ENCODE assay signal across 9 cellular contexts in genomic region chr10:132096223-132096622, GRCh38. TPM values are rescaled to one million over a fixed set of nuclear protein-coding genes. Genes with fewer than 3 reads are reported as not detected.
DNase-seq lines count a peak whose midpoint lies in the region; ATAC-seq and TF ChIP-seq lines count a peak whose summit lies in the region.
"Had no signal": no experiment of that assay in that cellular context is flagged by ENCODE, and none has a peak within 500 bp of the region (broad histone marks: within the 10 kb centered on the region; RNA-seq: fewer than 3 reads in every experiment).

No MANE protein-coding gene starts in this region.

- WGBS in adrenal gland, 4 donors = 16 to 35% (median 20%) methylated on average over 6 of the region's 6 CpGs

- 0 out of 3 replicates have a peak, but pooled peaks have one; percentile 44 for ATAC-seq in DND-41 (ENCODE audit: insufficient read depth, low read depth)
- ATAC-seq in GM21367 (IDR thresholded peaks at IDR 0.05; ENCODE audit: unreplicated experiment) = no peak
- ATAC-seq in GM21447 (IDR thresholded peaks at IDR 0.05; ENCODE audit: unreplicated experiment) = no peak

- peaks cover 3% of the 10 kb centered on the region for H3K27me3 ChIP-seq in DND-41 (ENCODE audit: insufficient read depth, low read length, poor library complexity)
- H3K27me3 ChIP-seq in Karpas-422 (ENCODE audit: low read length) = no peaks in the 10 kb centered on the region
- H3K27me3 ChIP-seq in adrenal gland = no peaks in the 10 kb centered on the region

- no peaks in the 10 kb centered on the region for H3K9me2 ChIP-seq in Karpas-422 (replicated peaks; ENCODE audit: insufficient read depth, low read length)

- H2AFZ ChIP-seq in DND-41 (ENCODE audit: low read depth, low read length) (no peak overlapping the region), Karpas-422 (ENCODE audit: low read length) (no peak overlapping the region)

- H3K4me2 ChIP-seq in DND-41 (ENCODE audit: insufficient read depth, low read length) (no peak overlapping the region), Karpas-422 (ENCODE audit: low read depth, low read length, poor library complexity, severe bottlenecking) (no peak overlapping the region)

- no peaks in the 10 kb centered on the region for H3K4me1 ChIP-seq in DND-41 (ENCODE audit: insufficient read depth, low read length)
- no peaks in the 10 kb centered on the region for H3K4me1 ChIP-seq in Karpas-422 (ENCODE audit: low read length)
- no peaks in the 10 kb centered on the region for H3K4me1 ChIP-seq in adrenal gland (replicated peaks in 1 of 2)
- H3K4me1 ChIP-seq: tibial artery had no signal

- H3K79me2 ChIP-seq in DND-41 (ENCODE audit: insufficient read depth, low read length) = no peaks in the 10 kb centered on the region
- H3K79me2 ChIP-seq in Karpas-422 (ENCODE audit: low read length) = no peaks in the 10 kb centered on the region

- H3K36me3 ChIP-seq in DND-41 (ENCODE audit: insufficient read depth, low read length) (no peaks in the 10 kb centered on the region), Karpas-422 (ENCODE audit: insufficient read depth, low read length) (no peaks in the 10 kb centered on the region), adrenal gland (replicated peaks in 1 of 2) (no peaks in the 10 kb centered on the region)
- H3K36me3 ChIP-seq: tibial artery had no signal

- DNase-seq in DND-41 = no peak
- peak; percentile 28 for DNase-seq in Karpas-422
- DNase-seq in adrenal gland = peak; percentile 59 to 84 (median 77)
- DNase-seq in kidney tubule cell (ENCODE audit: low spot score) = peak; percentile 82
- DNase-seq in KG1 (lab: John Stamatoyannopoulos, UW) = no peak
- no peak for DNase-seq in DMS153 treated with DMSO at 0.1 percent for 48 hours (lab: John Stamatoyannopoulos, UW; ENCODE audit: unreplicated experiment)
- DNase-seq: tibial artery had no signal

- TF ChIP-seq POLR2A in adrenal gland (IDR thresholded peaks at IDR 0.05) = no peak

- H3K9ac ChIP-seq in DND-41 (ENCODE audit: low read depth, low read length) (no peak overlapping the region), Karpas-422 (ENCODE audit: low read length) (no peak overlapping the region)

- intact Hi-C loops in adrenal gland (cut with DNase I) = no loop called here

- no peaks in the 10 kb centered on the region for H3K9me3 ChIP-seq in DND-41 (ENCODE audit: insufficient read depth, low read length, severe bottlenecking)
- no peaks in the 10 kb centered on the region for H3K9me3 ChIP-seq in Karpas-422 (ENCODE audit: low read length)
- H3K9me3 ChIP-seq in adrenal gland (replicated peaks in 1 of 3) = no peaks in the 10 kb centered on the region
- H3K9me3 ChIP-seq: tibial artery had no signal

- H4K20me1 ChIP-seq in DND-41 (ENCODE audit: insufficient read depth, low read length) = no peaks in the 10 kb centered on the region
- no peaks in the 10 kb centered on the region for H4K20me1 ChIP-seq in Karpas-422 (ENCODE audit: insufficient read depth, low read depth, low read length)

- H3K27ac ChIP-seq in DND-41 (ENCODE audit: low read length) (no peak overlapping the region), Karpas-422 (ENCODE audit: low read length) (no peak overlapping the region), adrenal gland (no peak overlapping the region)
- H3K27ac ChIP-seq: tibial artery had no signal

- TF ChIP-seq CTCF in DND-41 (IDR thresholded peaks at IDR 0.05; ENCODE audit: borderline replicate concordance, extremely low read depth, low read length, poor library complexity, severe bottlenecking) (no peak), adrenal gland (IDR thresholded peaks at IDR 0.05) (no peak)

- H3K4me3 ChIP-seq in DND-41 (ENCODE audit: low read depth in 1 of 2, low read length in 2 of 2) = no peak overlapping the region
- no peak overlapping the region for H3K4me3 ChIP-seq in Karpas-422 (ENCODE audit: low read length)
- no peak overlapping the region for H3K4me3 ChIP-seq in adrenal gland
- H3K4me3 ChIP-seq: tibial artery had no signal

RNA-seq across cellular contexts. Expression of gene JAKMIP3, which starts 30.5 kb away (rescaled TPM):
- total RNA-seq in Karpas-422 (2014; rRNA removed; shearing (Covaris generic); ENCODE audit: low replicate concordance) = 0.07 TPM in 1 of 2 replicates, not detected in the other
- 1 to 10 TPM in 1 of 8 donors, under 1 TPM in 7; 0.18 to 2.7 (median 0.74) TPM for total RNA-seq in adrenal gland
- polyA plus RNA-seq in adrenal gland = 1 to 10 TPM in 2 of 3 donors, under 1 TPM in 1; 0.86 to 7.0 (median 2.1) TPM

Comparison
In these comparisons a context has a peak if more than half of its experiments do, and no peak if none do; other contexts are left out.
1. DNase-seq: peak in Karpas-422 (single experiment), adrenal gland (7 of 7) and kidney tubule cell (single experiment); none in DND-41 (single experiment), KG1 (single experiment) and DMS153 treated with DMSO at 0.1 percent for 48 hours (single experiment).